In genomic region chr6:121526282-121526681, GRCh38 we compare ENCODE assay signal across 19 cellular contexts.
DNase-seq lines count a peak whose midpoint lies in the region; ATAC-seq and TF ChIP-seq lines count a peak whose summit lies in the region.
"Had no signal": no experiment of that assay in that cellular context is flagged by ENCODE, and none has a peak within 500 bp of the region (broad histone marks: within the 10 kb centered on the region; RNA-seq: fewer than 3 reads in every experiment).

No MANE protein-coding gene starts in this region.

- H3K4me2 ChIP-seq in GM23338, result no peak overlapping the region
- H3K4me2 ChIP-seq: BLaER1 had no signal

- H3K9me3 ChIP-seq in ascending aorta (no peaks in the 10 kb centered on the region), uterus (no peaks in the 10 kb centered on the region)
- H3K9me3 ChIP-seq: BLaER1, Caco-2, HAP-1 had no signal

- peaks cover 4% of the 10 kb centered on the region; the same call in 1 of the 3 replicates for H3K9me3 Mint-ChIP-seq in GM23338
- H3K9me3 Mint-ChIP-seq: CD8-positive, alpha-beta T cell; HFFc6 had no signal

- intact Hi-C loops in ascending aorta (cut with DNase I) (loop anchor here (10.0 kb wide), 1 partner anchor 419 kb away; no protein-coding TSS in a partner anchor), uterus (cut with DNase I; ENCODE audit: low total_unique reads) (no loop called here)

- no peak overlapping the region for H3K4me3 ChIP-seq in GM23338
- no peak overlapping the region for H3K4me3 ChIP-seq in ascending aorta
- no peak overlapping the region for H3K4me3 ChIP-seq in uterus
- H3K4me3 ChIP-seq: BLaER1, HAP-1 had no signal

- H3K9me2 ChIP-seq in GM23338 (ENCODE audit: insufficient read depth), result no peaks in the 10 kb centered on the region

- H3K4me1 ChIP-seq in GM23338 (ENCODE audit: insufficient read depth) (peaks cover 21% of the 10 kb centered on the region), ascending aorta (peaks cover 9 to 33% of the 10 kb centered on the region in 2 donors), uterus (peaks cover 0 to 4% of the 10 kb centered on the region in 2 donors)
- H3K4me1 ChIP-seq: BLaER1, Caco-2, HAP-1 had no signal

- H2AFZ ChIP-seq in GM23338, result peak overlapping the region; percentile 72; the same call in 1 of the 2 replicates

- no peaks in the 10 kb centered on the region for H3K36me3 ChIP-seq in GM23338 (ENCODE audit: insufficient read depth)
- no peaks in the 10 kb centered on the region for H3K36me3 ChIP-seq in ascending aorta
- H3K36me3 ChIP-seq in uterus, result no peaks in the 10 kb centered on the region
- H3K36me3 ChIP-seq: BLaER1, HAP-1 had no signal

- H3K4me1 Mint-ChIP-seq in GM23338, result peaks cover 17% of the 10 kb centered on the region
- H3K4me1 Mint-ChIP-seq: B cell; CD4-positive, CD25-positive, alpha-beta regulatory T cell had no signal

- no peaks in the 10 kb centered on the region for H4K20me1 ChIP-seq in GM23338 (replicated peaks; ENCODE audit: insufficient read depth)
- H4K20me1 ChIP-seq: BLaER1 had no signal

- DNase-seq in GM23338 (ENCODE audit: low spot score), result no peak
- DNase-seq in ascending aorta (ENCODE audit: low spot score in 2 of 2), result no peak
- no peak for DNase-seq in omental fat pad (ENCODE audit: low spot score)
- peak; percentile 27 to 59 for DNase-seq in uterus
- DNase-seq in NCI-H2196 (lab: John Stamatoyannopoulos, UW; ENCODE audit: unreplicated experiment), result no peak
- DNase-seq in substantia nigra (lab: John Stamatoyannopoulos, UW), result no peak
- DNase-seq: Caco-2; CD4-positive, CD25-positive, alpha-beta regulatory T cell; CD8-positive, alpha-beta T cell; DMS153; DND-41; GOT3; HFFc6 had no signal

- no peaks in the 10 kb centered on the region for H3F3A ChIP-seq in GM23338 (replicated peaks; ENCODE audit: low read depth)

- no peak for TF ChIP-seq POLR2A in uterus (IDR thresholded peaks at IDR 0.05)

- H3K27ac Mint-ChIP-seq in GM23338, result no peak overlapping the region
- H3K27ac Mint-ChIP-seq: B cell; CD4-positive, CD25-positive, alpha-beta regulatory T cell; CD8-positive, alpha-beta T cell; HFFc6 had no signal

- no peaks in the 10 kb centered on the region for H3K36me3 Mint-ChIP-seq in GM23338 (ENCODE audit: low read depth)
- H3K36me3 Mint-ChIP-seq: CD4-positive, CD25-positive, alpha-beta regulatory T cell; CD8-positive, alpha-beta T cell had no signal

- ATAC-seq in GM23338, result peak; percentile 67
- ATAC-seq in omental fat pad (ENCODE audit: low FRiP score), result peak; percentile 45
- ATAC-seq in GM19035 (IDR thresholded peaks at IDR 0.05; ENCODE audit: unreplicated experiment), result no peak
- ATAC-seq: CD8-positive, alpha-beta T cell had no signal

- H3K27me3 Mint-ChIP-seq in GM23338 (ENCODE audit: insufficient read depth, low read depth, poor library complexity), result no peaks in the 10 kb centered on the region
- H3K27me3 Mint-ChIP-seq: B cell; CD4-positive, CD25-positive, alpha-beta regulatory T cell had no signal

- TF ChIP-seq CTCF in GM23338 (conservative IDR thresholded peaks at IDR 0.05; ENCODE audit: low read depth in 2 of 2) (no peak), ascending aorta (IDR thresholded peaks at IDR 0.05) (no peak), omental fat pad (IDR thresholded peaks at IDR 0.05) (no peak), uterus (IDR thresholded peaks at IDR 0.05) (no peak)

- H3K27ac ChIP-seq in GM23338 (ENCODE audit: low read depth), result no peak overlapping the region
- peak overlapping the region; percentile 45 to 86 for H3K27ac ChIP-seq in ascending aorta
- H3K27ac ChIP-seq in uterus, result no peak overlapping the region
- no peak overlapping the region for H3K27ac ChIP-seq in substantia nigra (ENCODE audit: low read depth, low read length, poor library complexity, severe bottlenecking)
- H3K27ac ChIP-seq: 22Rv1, BLaER1, C4-2B had no signal

- H3K79me2 ChIP-seq in GM23338 (replicated peaks; ENCODE audit: insufficient read depth), result no peaks in the 10 kb centered on the region

- H3K27me3 ChIP-seq in GM23338 (ENCODE audit: insufficient read depth) (no peaks in the 10 kb centered on the region), ascending aorta (no peaks in the 10 kb centered on the region), uterus (no peaks in the 10 kb centered on the region)
- H3K27me3 ChIP-seq: BLaER1 had no signal

- H3K4me3 Mint-ChIP-seq in GM23338, result no peak overlapping the region
- H3K4me3 Mint-ChIP-seq: B cell; CD4-positive, CD25-positive, alpha-beta regulatory T cell; CD8-positive, alpha-beta T cell; HFFc6 had no signal

TF ChIP-seq in GM23338, 12 proteins besides CTCF, POLR2A, EP300 and RAD21 (continues in another document):
- no peak for TF ChIP-seq JUNB (IDR thresholded peaks at IDR 0.05; ENCODE audit: unreplicated experiment)
- TF ChIP-seq, protein P1, sequence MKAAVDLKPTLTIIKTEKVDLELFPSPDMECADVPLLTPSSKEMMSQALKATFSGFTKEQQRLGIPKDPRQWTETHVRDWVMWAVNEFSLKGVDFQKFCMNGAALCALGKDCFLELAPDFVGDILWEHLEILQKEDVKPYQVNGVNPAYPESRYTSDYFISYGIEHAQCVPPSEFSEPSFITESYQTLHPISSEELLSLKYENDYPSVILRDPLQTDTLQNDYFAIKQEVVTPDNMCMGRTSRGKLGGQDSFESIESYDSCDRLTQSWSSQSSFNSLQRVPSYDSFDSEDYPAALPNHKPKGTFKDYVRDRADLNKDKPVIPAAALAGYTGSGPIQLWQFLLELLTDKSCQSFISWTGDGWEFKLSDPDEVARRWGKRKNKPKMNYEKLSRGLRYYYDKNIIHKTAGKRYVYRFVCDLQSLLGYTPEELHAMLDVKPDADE (IDR thresholded peaks at IDR 0.05), result no peak
- TF ChIP-seq POLR2AphosphoS5 (IDR thresholded peaks at IDR 0.05; ENCODE audit: low read depth), result no peak
- TF ChIP-seq NANOG (IDR thresholded peaks at IDR 0.05; ENCODE audit: borderline replicate concordance), result no peak
- TF ChIP-seq CREB1 (CRISPR knock-in tag; IDR thresholded peaks at IDR 0.05; ENCODE audit: low read depth), result no peak
- TF ChIP-seq, protein P2, sequence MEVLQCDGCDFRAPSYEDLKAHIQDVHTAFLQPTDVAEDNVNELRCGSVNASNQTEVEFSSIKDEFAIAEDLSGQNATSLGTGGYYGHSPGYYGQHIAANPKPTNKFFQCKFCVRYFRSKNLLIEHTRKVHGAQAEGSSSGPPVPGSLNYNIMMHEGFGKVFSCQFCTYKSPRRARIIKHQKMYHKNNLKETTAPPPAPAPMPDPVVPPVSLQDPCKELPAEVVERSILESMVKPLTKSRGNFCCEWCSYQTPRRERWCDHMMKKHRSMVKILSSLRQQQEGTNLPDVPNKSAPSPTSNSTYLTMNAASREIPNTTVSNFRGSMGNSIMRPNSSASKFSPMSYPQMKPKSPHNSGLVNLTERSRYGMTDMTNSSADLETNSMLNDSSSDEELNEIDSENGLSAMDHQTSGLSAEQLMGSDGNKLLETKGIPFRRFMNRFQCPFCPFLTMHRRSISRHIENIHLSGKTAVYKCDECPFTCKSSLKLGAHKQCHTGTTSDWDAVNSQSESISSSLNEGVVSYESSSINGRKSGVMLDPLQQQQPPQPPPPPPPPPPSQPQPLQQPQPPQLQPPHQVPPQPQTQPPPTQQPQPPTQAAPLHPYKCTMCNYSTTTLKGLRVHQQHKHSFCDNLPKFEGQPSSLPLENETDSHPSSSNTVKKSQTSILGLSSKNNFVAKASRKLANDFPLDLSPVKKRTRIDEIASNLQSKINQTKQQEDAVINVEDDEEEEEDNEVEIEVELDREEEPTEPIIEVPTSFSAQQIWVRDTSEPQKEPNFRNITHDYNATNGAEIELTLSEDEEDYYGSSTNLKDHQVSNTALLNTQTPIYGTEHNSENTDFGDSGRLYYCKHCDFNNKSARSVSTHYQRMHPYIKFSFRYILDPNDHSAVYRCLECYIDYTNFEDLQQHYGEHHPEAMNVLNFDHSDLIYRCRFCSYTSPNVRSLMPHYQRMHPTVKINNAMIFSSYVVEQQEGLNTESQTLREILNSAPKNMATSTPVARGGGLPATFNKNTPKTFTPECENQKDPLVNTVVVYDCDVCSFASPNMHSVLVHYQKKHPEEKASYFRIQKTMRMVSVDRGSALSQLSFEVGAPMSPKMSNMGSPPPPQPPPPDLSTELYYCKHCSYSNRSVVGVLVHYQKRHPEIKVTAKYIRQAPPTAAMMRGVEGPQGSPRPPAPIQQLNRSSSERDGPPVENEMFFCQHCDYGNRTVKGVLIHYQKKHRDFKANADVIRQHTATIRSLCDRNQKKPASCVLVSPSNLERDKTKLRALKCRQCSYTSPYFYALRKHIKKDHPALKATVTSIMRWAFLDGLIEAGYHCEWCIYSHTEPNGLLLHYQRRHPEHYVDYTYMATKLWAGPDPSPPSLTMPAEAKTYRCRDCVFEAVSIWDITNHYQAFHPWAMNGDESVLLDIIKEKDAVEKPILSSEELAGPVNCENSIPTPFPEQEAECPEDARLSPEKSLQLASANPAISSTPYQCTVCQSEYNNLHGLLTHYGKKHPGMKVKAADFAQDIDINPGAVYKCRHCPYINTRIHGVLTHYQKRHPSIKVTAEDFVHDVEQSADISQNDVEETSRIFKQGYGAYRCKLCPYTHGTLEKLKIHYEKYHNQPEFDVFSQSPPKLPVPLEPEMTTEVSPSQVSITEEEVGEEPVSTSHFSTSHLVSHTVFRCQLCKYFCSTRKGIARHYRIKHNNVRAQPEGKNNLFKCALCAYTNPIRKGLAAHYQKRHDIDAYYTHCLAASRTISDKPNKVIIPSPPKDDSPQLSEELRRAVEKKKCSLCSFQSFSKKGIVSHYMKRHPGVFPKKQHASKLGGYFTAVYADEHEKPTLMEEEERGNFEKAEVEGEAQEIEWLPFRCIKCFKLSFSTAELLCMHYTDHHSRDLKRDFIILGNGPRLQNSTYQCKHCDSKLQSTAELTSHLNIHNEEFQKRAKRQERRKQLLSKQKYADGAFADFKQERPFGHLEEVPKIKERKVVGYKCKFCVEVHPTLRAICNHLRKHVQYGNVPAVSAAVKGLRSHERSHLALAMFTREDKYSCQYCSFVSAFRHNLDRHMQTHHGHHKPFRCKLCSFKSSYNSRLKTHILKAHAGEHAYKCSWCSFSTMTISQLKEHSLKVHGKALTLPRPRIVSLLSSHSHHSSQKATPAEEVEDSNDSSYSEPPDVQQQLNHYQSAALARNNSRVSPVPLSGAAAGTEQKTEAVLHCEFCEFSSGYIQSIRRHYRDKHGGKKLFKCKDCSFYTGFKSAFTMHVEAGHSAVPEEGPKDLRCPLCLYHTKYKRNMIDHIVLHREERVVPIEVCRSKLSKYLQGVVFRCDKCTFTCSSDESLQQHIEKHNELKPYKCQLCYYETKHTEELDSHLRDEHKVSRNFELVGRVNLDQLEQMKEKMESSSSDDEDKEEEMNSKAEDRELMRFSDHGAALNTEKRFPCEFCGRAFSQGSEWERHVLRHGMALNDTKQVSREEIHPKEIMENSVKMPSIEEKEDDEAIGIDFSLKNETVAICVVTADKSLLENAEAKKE (CRISPR knock-in tag; IDR thresholded peaks at IDR 0.05), result no peak

Comparison
In these comparisons a context has a peak if more than half of its experiments do, and no peak if none do; other contexts are left out.
1. DNase-seq: peak in uterus (2 of 2); none in GM23338 (single experiment), ascending aorta (0 of 2), omental fat pad (single experiment), NCI-H2196 (single experiment) and substantia nigra (0 of 49).
2. H3K27ac ChIP-seq: peak in ascending aorta (2 of 2); none in GM23338 (single experiment), uterus (0 of 2) and substantia nigra (single experiment).